Comparison of ENCODE assay signal across 9 cellular contexts in genomic region chr15:74783808-74784175, GRCh38. TPM values are rescaled to one million over a fixed set of nuclear protein-coding genes. Genes with fewer than 3 reads are reported as not detected.
DNase-seq lines count a peak whose midpoint lies in the region; FAIRE-seq and TF ChIP-seq lines count a peak whose summit lies in the region.
"Had no signal": no experiment of that assay in that cellular context is flagged by ENCODE, and none has a peak within 500 bp of the region (broad histone marks: within the 10 kb centered on the region; RNA-seq: fewer than 3 reads in every experiment).

No MANE protein-coding gene starts in this region.

- H3K36me3 Mint-ChIP-seq in IgD-negative memory B cell (peaks cover 2% of the 10 kb centered on the region), MCF 10A (ENCODE audit: insufficient read depth, unreplicated experiment) (no peaks in the 10 kb centered on the region)

- H3K27me3 ChIP-seq in muscle layer of duodenum (ENCODE audit: low read depth, low read length): no peaks in the 10 kb centered on the region

- no peak for FAIRE-seq in GM19239 (lab: Jason Lieb, UNC)
- FAIRE-seq: frontal cortex had no signal

- TF ChIP-seq CTCF in AG04449 (IDR thresholded peaks at IDR 0.05; ENCODE audit: insufficient read depth, low read length, missing control alignments): no peak
- no peak for TF ChIP-seq CTCF in MCF 10A (IDR thresholded peaks at IDR 0.05; ENCODE audit: unreplicated experiment)

- no TSS peak for BruUV-seq in MCF 10A (replicated peaks; lab: Mats Ljungman, UMichigan)

- H3K27me3 Mint-ChIP-seq in IgD-negative memory B cell (no peaks in the 10 kb centered on the region), MCF 10A (ENCODE audit: insufficient read depth, unreplicated experiment) (no peaks in the 10 kb centered on the region)

- H3K27ac Mint-ChIP-seq in IgD-negative memory B cell (peak overlapping the region; percentile 75 to 99 (median 87)), MCF 10A (ENCODE audit: low read depth, unreplicated experiment) (peak overlapping the region; percentile 85)

- H3K4me3 Mint-ChIP-seq in IgD-negative memory B cell (peak overlapping the region; percentile 94 to 98 (median 96)), MCF 10A (ENCODE audit: unreplicated experiment) (peak overlapping the region; percentile 92)

- peaks cover 41 to 70% of the 10 kb centered on the region in 2 donors for H3K4me1 ChIP-seq in muscle layer of duodenum (ENCODE audit: control insufficient read depth in 1 of 2, insufficient read depth in 2 of 2, low read length in 2 of 2)

- CTCF ChIA-PET in AG04449 (lab: Yijun Ruan, JAX) (interaction anchor here (1.1 to 33.5 kb wide), 14 partner anchors 10 to 401 kb away, joined by 3 to 1672 read pairs (median 10); partner anchors contain the start of genes CLK3, RPP25 and ULK3), MCF 10A (lab: Yijun Ruan, JAX) (interaction anchor here (0.6 to 3.9 kb wide), 12 partner anchors 9 to 408 kb away, joined by 3 to 26 read pairs (median 4); no protein-coding TSS in a partner anchor)

- no peaks in the 10 kb centered on the region for H3K9me3 ChIP-seq in muscle layer of duodenum (ENCODE audit: control insufficient read depth in 1 of 2, low read length in 2 of 2)

- peak overlapping the region; percentile 78 for H3K4me3 ChIP-seq in AG04449 (ENCODE audit: low read depth, low read length)
- peak overlapping the region; percentile 92 to 96 for H3K4me3 ChIP-seq in muscle layer of duodenum (ENCODE audit: low read depth in 1 of 2, low read length in 2 of 2)

- H3K9me3 Mint-ChIP-seq in IgD-negative memory B cell (no peaks in the 10 kb centered on the region), MCF 10A (ENCODE audit: unreplicated experiment) (no peaks in the 10 kb centered on the region)

- in situ Hi-C loops in KBM-7 (cut with MboI; ENCODE audit: low pct_unique_long_range_greater_than_20kb, low sequenced_read_pairs): no loop called here

- peak overlapping the region; percentile 81 for H3K27ac ChIP-seq in muscle layer of duodenum (ENCODE audit: low read length)

- H3K36me3 ChIP-seq in muscle layer of duodenum (ENCODE audit: control insufficient read depth in 1 of 2, insufficient read depth in 2 of 2, low read length in 2 of 2): no peaks in the 10 kb centered on the region

- H3K4me1 Mint-ChIP-seq in IgD-negative memory B cell (peaks cover 32 to 58% (median 58%) of the 10 kb centered on the region in 3 donors), MCF 10A (ENCODE audit: insufficient read depth, unreplicated experiment) (peaks cover 34% of the 10 kb centered on the region)

- intact Hi-C loops in MCF 10A (cut with micrococcal nuclease): loop anchor here (10.0 kb wide), 1 partner anchor 421 kb away; the partner anchor contains the start of gene C15orf39

- POLR2A ChIA-PET in AG04449 (lab: Yijun Ruan, JAX) (interaction anchor here (0.6 to 1.2 kb wide), 3 partner anchors 112 to 154 kb away, joined by 3 to 5 read pairs (median 3); partner anchors contain the start of genes COX5A and FAM219B), MCF 10A (lab: Yijun Ruan, JAX) (interaction anchor here (0.6 to 4.3 kb wide), 15 partner anchors 8 to 667 kb away, joined by 3 to 33 read pairs (median 4); partner anchors contain the start of genes FAM219B and SIN3A)

- DNase-seq in AG04449 (ENCODE audit: low read depth, low spot score) (no peak), MCF 10A (ENCODE audit: unreplicated experiment) (no peak), pons (ENCODE audit: low spot score) (no peak), GM19239 (ENCODE audit: insufficient read length, low spot score) (no peak), NCI-H226 (no peak), KBM-7 (no peak)

RNA-seq across cellular contexts. Expression of gene CSK, which starts 1.9 kb away (rescaled TPM):
- 214 TPM for polyA plus RNA-seq in IgD-negative memory B cell
- total RNA-seq in MCF 10A (2022): 50.4 and 65.3 TPM in 2 replicates

RNA-seq across cellular contexts. Expression of gene LMAN1L, which starts 28.8 kb away (rescaled TPM):
- not detected for polyA plus RNA-seq in IgD-negative memory B cell
- 0.23 TPM in 1 of 2 replicates, not detected in the other for total RNA-seq in MCF 10A (2022)
- total RNA-seq: frontal cortex had no signal

RNA-seq across cellular contexts. Expression of gene CYP1A2, which starts 35.1 kb away (rescaled TPM):
- polyA plus RNA-seq in IgD-negative memory B cell: not detected
- not detected in 2 replicates for total RNA-seq in MCF 10A (2022)
- total RNA-seq: frontal cortex had no signal

RNA-seq across cellular contexts. Expression of gene CPLX3, which starts 42.6 kb away (rescaled TPM):
- polyA plus RNA-seq in IgD-negative memory B cell: not detected
- total RNA-seq in MCF 10A (2022): not detected in 2 replicates

RNA-seq across cellular contexts. Expression of gene CYP1A1, which starts 58.5 kb away (rescaled TPM):
- polyA plus RNA-seq in IgD-negative memory B cell: not detected
- not detected in 2 replicates for total RNA-seq in MCF 10A (2022)
